Comparison of ENCODE assay signal across 9 cellular contexts in genomic region chr21:33684923-33685560, GRCh38. TPM values are rescaled to one million over a fixed set of nuclear protein-coding genes. Genes with fewer than 3 reads are reported as not detected.
A peak's percentile ranks its signal among the peaks of the same experiment; 100 is the strongest.
DNase-seq lines count a peak whose midpoint lies in the region; ATAC-seq and TF ChIP-seq lines count a peak whose summit lies in the region.
"Had no signal": no experiment of that assay in that cellular context is flagged by ENCODE, and none has a peak within 500 bp of the region (broad histone marks: within the 10 kb centered on the region; RNA-seq: fewer than 3 reads in every experiment).

No MANE protein-coding gene starts in this region.

- H3K36me3 ChIP-seq in iPS DF 6.9 (ENCODE audit: control insufficient read depth, insufficient read depth, low read length) (no peaks in the 10 kb centered on the region), spleen (no peaks in the 10 kb centered on the region)

- no peak for ATAC-seq in HG03439 (IDR thresholded peaks at IDR 0.05; ENCODE audit: unreplicated experiment)
- ATAC-seq in GM18870 (IDR thresholded peaks at IDR 0.05; ENCODE audit: unreplicated experiment): no peak

- H3K4me1 ChIP-seq in iPS DF 6.9 (ENCODE audit: control insufficient read depth, insufficient read depth, low read length) (peaks cover 3% of the 10 kb centered on the region; the same call in 1 of the 2 replicates), spleen (peaks cover 0 to 40% (median 20%) of the 10 kb centered on the region in 6 donors)

- no peak for TF ChIP-seq CTCF in spleen (IDR thresholded peaks at IDR 0.05 in 8 of 11, conservative IDR thresholded peaks at IDR 0.05 in 3 of 11)
- no peak for TF ChIP-seq CTCF in foreskin fibroblast (IDR thresholded peaks at IDR 0.05; ENCODE audit: low read depth, low read length)

- H3K27me3 ChIP-seq in iPS DF 6.9 (ENCODE audit: control insufficient read depth, insufficient read depth, low read length): no peaks in the 10 kb centered on the region
- no peaks in the 10 kb centered on the region for H3K27me3 ChIP-seq in spleen (replicated peaks in 1 of 7)

- DNase-seq in M059J (ENCODE audit: low read depth): peak; percentile 38
- peak; percentile 47 for DNase-seq in astrocyte of the hippocampus (ENCODE audit: low read depth, low spot score)
- DNase-seq in iPS DF 6.9 (ENCODE audit: low read depth, low spot score): peak; percentile 22
- no peak for DNase-seq in spleen
- no peak for DNase-seq in foreskin fibroblast
- DNase-seq in activated naive CD4-positive, alpha-beta T cell treated with anti-CD3 and anti-CD28 coated beads, Interleukin-2, amount 50 U/mL, for 16 hours: no peak
- DNase-seq: T-helper 2 cell had no signal

- H3K4me3 ChIP-seq in iPS DF 6.9 (ENCODE audit: low read length): no peak overlapping the region
- H3K4me3 ChIP-seq in spleen: no peak overlapping the region
- no peak overlapping the region for H3K4me3 ChIP-seq in foreskin fibroblast (ENCODE audit: low read depth in 1 of 2, low read length in 2 of 2)

- no CpG with 5 or more reads among the region's 5 CpGs for WGBS in iPS DF 6.9 (ENCODE audit: insufficient coverage, insufficient read length)
- 57 to 79% (median 61%) methylated on average over 5 of the region's 5 CpGs for WGBS in spleen, 5 donors

- no peak for TF ChIP-seq POLR2A in spleen (IDR thresholded peaks at IDR 0.05)

- no peaks in the 10 kb centered on the region for H3K9me3 ChIP-seq in iPS DF 6.9 (ENCODE audit: control insufficient read depth, insufficient read depth, low read length)
- no peaks in the 10 kb centered on the region for H3K9me3 ChIP-seq in spleen

- H3K27ac ChIP-seq in iPS DF 6.9 (ENCODE audit: low read length): peak overlapping the region; percentile 95
- peak overlapping the region in 7 of 8 donors; percentile 15 to 72 (median 60) for H3K27ac ChIP-seq in spleen

- intact Hi-C loops in spleen (cut with DNase I; ENCODE audit: low total_unique reads): no loop called here

RNA-seq across cellular contexts. Expression of gene ITSN1, which starts 42.7 kb away (rescaled TPM):
- 25.2 and 29.8 TPM in 2 replicates for total RNA-seq in M059J (2014; rRNA removed; shearing (Covaris generic))
- 10 to 100 TPM; 27.1 to 89.0 (median 70.5) TPM for total RNA-seq in spleen
- 10 to 100 TPM in 1 of 3 donors, 1 to 10 TPM in 2; 4.1 to 11.6 (median 4.2) TPM for polyA plus RNA-seq in spleen

RNA-seq across cellular contexts. Expression of gene CRYZL1, which starts 43.5 kb away (rescaled TPM):
- total RNA-seq in M059J (2014; rRNA removed; shearing (Covaris generic)): 9.0 and 23.8 TPM in 2 replicates
- total RNA-seq in spleen: 10 to 100 TPM; 30.2 to 54.9 (median 40.2) TPM
- 10 to 100 TPM; 21.7 to 25.9 (median 22.0) TPM for polyA plus RNA-seq in spleen

Comparison
In these comparisons a context has a peak if more than half of its experiments do, and no peak if none do; other contexts are left out.
1. DNase-seq: peak in M059J (single experiment), astrocyte of the hippocampus (single experiment) and iPS DF 6.9 (single experiment); none in spleen (single experiment), foreskin fibroblast (0 of 2) and activated naive CD4-positive, alpha-beta T cell treated with anti-CD3 and anti-CD28 coated beads, Interleukin-2, amount 50 U/mL, for 16 hours (single experiment).